Comparison of ENCODE assay signal across 8 cellular contexts in the genomic region with DNA sequence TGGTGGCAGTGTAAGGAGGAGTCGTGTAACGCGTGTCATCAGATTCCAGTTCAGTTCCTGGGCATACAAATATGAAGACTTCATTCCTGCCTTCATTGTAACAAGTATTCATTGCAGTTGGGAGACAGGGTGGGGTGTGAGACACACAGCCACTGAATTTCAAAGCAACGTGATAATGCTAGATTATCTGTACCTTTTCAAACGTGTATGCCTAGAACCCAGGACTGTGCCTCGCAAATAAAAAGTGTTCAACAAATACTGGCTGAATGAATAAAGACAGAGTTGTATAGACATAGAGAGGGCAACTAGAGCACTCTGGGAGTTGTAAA. TPM values are rescaled to one million over a fixed set of nuclear protein-coding genes. Genes with fewer than 3 reads are reported as not detected.
DNase-seq lines count a peak whose midpoint lies in the region; ATAC-seq and TF ChIP-seq lines count a peak whose summit lies in the region.

No MANE protein-coding gene starts in this region.

- ATAC-seq in central memory CD8-positive, alpha-beta T cell (replicated peaks; ENCODE audit: extremely low read depth, poor library complexity, severe bottlenecking) = no peak
- ATAC-seq in naive thymus-derived CD8-positive, alpha-beta T cell = no peak
- ATAC-seq in HG03196 (IDR thresholded peaks at IDR 0.05; ENCODE audit: unreplicated experiment) = no peak
- no peak for ATAC-seq in HG02970 (IDR thresholded peaks at IDR 0.05; ENCODE audit: low FRiP score, unreplicated experiment)

- peaks cover 41% of the 10 kb centered on the region for H3K79me2 ChIP-seq in ACC112 (ENCODE audit: control insufficient read depth, insufficient read depth, low read length, unreplicated experiment)
- H3K79me2 ChIP-seq in KMS-11 (ENCODE audit: insufficient read depth, low read depth) = peaks cover 21% of the 10 kb centered on the region

- no peak for DNase-seq in central memory CD8-positive, alpha-beta T cell (ENCODE audit: low spot score in 2 of 2)
- DNase-seq in naive thymus-derived CD8-positive, alpha-beta T cell = no peak
- no peak for DNase-seq in NCI-H524 treated with DMSO at 0.1 percent for 48 hours (lab: John Stamatoyannopoulos, UW)
- DNase-seq in GF-D8 (lab: John Stamatoyannopoulos, UW) = no peak

- H3K4me3 ChIP-seq in ACC112 (ENCODE audit: low read depth, low read length) (peak overlapping the region; percentile 93), KMS-11 (IDR thresholded peaks at IDR 0.05; ENCODE audit: insufficient read depth, low read depth, low read length) (no peak overlapping the region)

- H3K27ac Mint-ChIP-seq in central memory CD8-positive, alpha-beta T cell (ENCODE audit: low read depth) = peak overlapping the region; percentile 98
- H3K27ac Mint-ChIP-seq in naive thymus-derived CD8-positive, alpha-beta T cell = peak overlapping the region in 9 of 10 donors; percentile 4 to 98 (median 95)

- H3K4me3 Mint-ChIP-seq in central memory CD8-positive, alpha-beta T cell = peak overlapping the region; percentile 100
- H3K4me3 Mint-ChIP-seq in naive thymus-derived CD8-positive, alpha-beta T cell = peak overlapping the region; percentile 91 to 100 (median 97)

- H3K36me3 Mint-ChIP-seq in central memory CD8-positive, alpha-beta T cell (ENCODE audit: insufficient read depth) = peaks cover 28% of the 10 kb centered on the region
- peaks cover 0 to 31% (median 6%) of the 10 kb centered on the region in 3 donors for H3K36me3 Mint-ChIP-seq in naive thymus-derived CD8-positive, alpha-beta T cell

- no peaks in the 10 kb centered on the region for H3K27me3 ChIP-seq in ACC112 (ENCODE audit: insufficient read depth, low read length)
- H3K27me3 ChIP-seq in KMS-11 (ENCODE audit: insufficient read depth, low read depth) = no peaks in the 10 kb centered on the region

- H3K27ac ChIP-seq in ACC112 (ENCODE audit: low read depth, low read length) (peak overlapping the region; percentile 84), KMS-11 (no peak overlapping the region)

- H3K27me3 Mint-ChIP-seq in central memory CD8-positive, alpha-beta T cell = peaks cover 5% of the 10 kb centered on the region
- H3K27me3 Mint-ChIP-seq in naive thymus-derived CD8-positive, alpha-beta T cell = no peaks in the 10 kb centered on the region

- H2AFZ ChIP-seq in ACC112 (ENCODE audit: low read length, unreplicated experiment) (peak overlapping the region; percentile 99), KMS-11 (ENCODE audit: low read depth) (peak overlapping the region; percentile 90; the same call in 1 of the 2 replicates)

- H3K4me1 Mint-ChIP-seq in central memory CD8-positive, alpha-beta T cell = peaks cover 50% of the 10 kb centered on the region
- peaks cover 20 to 74% (median 58%) of the 10 kb centered on the region in 4 donors for H3K4me1 Mint-ChIP-seq in naive thymus-derived CD8-positive, alpha-beta T cell

- TF ChIP-seq CTCF in KMS-11 (conservative IDR thresholded peaks at IDR 0.05; ENCODE audit: low read depth, low read length) = no peak

- POLR2A ChIA-PET in naive thymus-derived CD8-positive, alpha-beta T cell (lab: Charles Lee) = no interaction called here

- peaks cover 26% of the 10 kb centered on the region for H3K36me3 ChIP-seq in ACC112 (ENCODE audit: insufficient read depth, low read length)
- H3K36me3 ChIP-seq in KMS-11 (ENCODE audit: insufficient read depth) = no peaks in the 10 kb centered on the region

- peaks cover 39% of the 10 kb centered on the region for H3K4me1 ChIP-seq in ACC112 (ENCODE audit: control insufficient read depth, insufficient read depth, low read length, unreplicated experiment)
- peaks cover 38% of the 10 kb centered on the region for H3K4me1 ChIP-seq in KMS-11 (ENCODE audit: low read depth, poor library complexity, severe bottlenecking)

- H3K9ac ChIP-seq in KMS-11 = no peak overlapping the region

- 0 out of 2 replicates have a peak overlapping the region, but pooled peaks have one; percentile 72 for H3K4me2 ChIP-seq in KMS-11

- H4K20me1 ChIP-seq in KMS-11 (ENCODE audit: insufficient read depth) = no peaks in the 10 kb centered on the region

- H3K9me3 Mint-ChIP-seq in central memory CD8-positive, alpha-beta T cell = no peaks in the 10 kb centered on the region
- H3K9me3 Mint-ChIP-seq in naive thymus-derived CD8-positive, alpha-beta T cell = no peaks in the 10 kb centered on the region

RNA-seq across cellular contexts. Expression of a gene that starts 0.6 kb away (rescaled TPM):
- total RNA-seq in naive thymus-derived CD8-positive, alpha-beta T cell = 10 to 100 TPM; 11.5 to 12.0 TPM
- 1 to 10 TPM in 1 of 3 donors, under 1 TPM in 2; 0.70 to 1.3 (median 0.90) TPM for polyA plus RNA-seq in naive thymus-derived CD8-positive, alpha-beta T cell

RNA-seq across cellular contexts. Expression of a gene that starts 1.5 kb away (rescaled TPM):
- 1 to 10 TPM; 4.7 to 6.5 TPM for total RNA-seq in naive thymus-derived CD8-positive, alpha-beta T cell
- 1 to 10 TPM; 1.0 to 1.3 (median 1.1) TPM for polyA plus RNA-seq in naive thymus-derived CD8-positive, alpha-beta T cell

RNA-seq across cellular contexts. Expression of a gene that starts 19.0 kb away (rescaled TPM):
- total RNA-seq in naive thymus-derived CD8-positive, alpha-beta T cell = under 1 TPM; 0.14 to 0.16 TPM
- not detected for polyA plus RNA-seq in naive thymus-derived CD8-positive, alpha-beta T cell

RNA-seq across cellular contexts. Expression of a gene that starts 37.1 kb away (rescaled TPM):
- 1 to 10 TPM in 1 of 2 experiments, under 1 TPM in 1; 0.44 to 1.6 TPM for total RNA-seq in naive thymus-derived CD8-positive, alpha-beta T cell
- polyA plus RNA-seq in naive thymus-derived CD8-positive, alpha-beta T cell = under 1 TPM in 1 of 3 donors, not detected in 2; 0.32 TPM

RNA-seq across cellular contexts. Expression of a gene that starts 52.5 kb away (rescaled TPM):
- total RNA-seq in naive thymus-derived CD8-positive, alpha-beta T cell = not detected
- polyA plus RNA-seq in naive thymus-derived CD8-positive, alpha-beta T cell = not detected
